In genomic region chr11:19117760-19118097, GRCh38 we compare ENCODE assay signal across 8 cellular contexts. TPM values are rescaled to one million over a fixed set of nuclear protein-coding genes. Genes with fewer than 3 reads are reported as not detected.
DNase-seq lines count a peak whose midpoint lies in the region; ATAC-seq and TF ChIP-seq lines count a peak whose summit lies in the region.

No MANE protein-coding gene starts in this region.

- H3K4me1 ChIP-seq in liver (ENCODE audit: control insufficient read depth in 4 of 4, insufficient read depth in 4 of 4, low read length in 3 of 4) (peaks cover 1 to 7% (median 5%) of the 10 kb centered on the region in 4 donors), thyroid gland (peaks cover 0 to 3% of the 10 kb centered on the region in 2 donors)

- intact Hi-C loops in thyroid gland (cut with DNase I), result no loop called here

- peaks cover 2 to 13% of the 10 kb centered on the region in 2 donors for H3K36me3 Mint-ChIP-seq in activated T-cell treated with anti-CD3 and anti-CD28 coated beads, Interleukin-2, amount 50 U/mL, for 72 hours (ENCODE audit: insufficient read depth in 2 of 2)

- peak overlapping the region; percentile 76 to 93 for H3K4me3 Mint-ChIP-seq in activated T-cell treated with anti-CD3 and anti-CD28 coated beads, Interleukin-2, amount 50 U/mL, for 72 hours

- H3K9me3 Mint-ChIP-seq in activated T-cell treated with anti-CD3 and anti-CD28 coated beads, Interleukin-2, amount 50 U/mL, for 72 hours, result no peaks in the 10 kb centered on the region

- H3K4me3 ChIP-seq in liver (ENCODE audit: low read depth in 1 of 3, low read length in 3 of 3) (peak overlapping the region; percentile 72 to 92 (median 74)), thyroid gland (replicated peaks in 1 of 3) (peak overlapping the region; percentile 49 to 99 (median 88))

- no peak for DNase-seq in activated T-cell treated with anti-CD3 and anti-CD28 coated beads, Interleukin-2, amount 50 U/mL, for 72 hours
- DNase-seq in activated T-cell treated with anti-CD3 and anti-CD28 coated beads, Interleukin-2, amount 50 U/mL, for 1 hour, result no peak
- DNase-seq in astrocyte of the hippocampus (ENCODE audit: low read depth, low spot score), result peak; percentile 51
- no peak for DNase-seq in thyroid gland
- DNase-seq in activated gamma-delta T cell treated with Interleukin-2 at 50 U/mL for 16 hours, result no peak
- no peak for DNase-seq in NCI-H1092 treated with DMSO at 0.1 percent for 48 hours (lab: John Stamatoyannopoulos, UW)
- no peak for DNase-seq in epidermal melanocyte (ENCODE audit: insufficient read length, low spot score)

- H3K36me3 ChIP-seq in liver (ENCODE audit: control insufficient read depth in 4 of 4, insufficient read depth in 3 of 4, low read depth in 1 of 4, low read length in 3 of 4) (no peaks in the 10 kb centered on the region), thyroid gland (no peaks in the 10 kb centered on the region)

- H3K4me1 Mint-ChIP-seq in activated T-cell treated with anti-CD3 and anti-CD28 coated beads, Interleukin-2, amount 50 U/mL, for 72 hours (ENCODE audit: low read depth), result peaks cover 54% of the 10 kb centered on the region

- H3K27me3 ChIP-seq in liver (ENCODE audit: control insufficient read depth in 4 of 4, insufficient read depth in 4 of 4, low read length in 3 of 4) (peaks cover 0 to 3% (median 0%) of the 10 kb centered on the region in 4 donors), thyroid gland (no peaks in the 10 kb centered on the region)

- 42% methylated on average over 7 of the region's 7 CpGs for WGBS in liver
- WGBS in thyroid gland, 2 donors, result 11 to 14% methylated on average over 7 of the region's 7 CpGs

- H3K9ac ChIP-seq in liver (ENCODE audit: low read depth in 1 of 2, low read length in 2 of 2), result peak overlapping the region in 1 of 2 donors; percentile 79

- H3K27me3 Mint-ChIP-seq in activated T-cell treated with anti-CD3 and anti-CD28 coated beads, Interleukin-2, amount 50 U/mL, for 72 hours (ENCODE audit: low read depth), result no peaks in the 10 kb centered on the region

- no peak overlapping the region for H3K27ac ChIP-seq in liver (ENCODE audit: low read depth in 1 of 2, low read length in 2 of 2)
- peak overlapping the region in 2 of 3 donors; percentile 55 to 76 for H3K27ac ChIP-seq in thyroid gland

- ATAC-seq in activated T-cell treated with anti-CD3 and anti-CD28 coated beads, Interleukin-2, amount 50 U/mL, for 72 hours (replicated peaks in 1 of 2), result no peak

- H3K9me3 ChIP-seq in liver (ENCODE audit: control insufficient read depth in 4 of 4, low read length in 3 of 4) (no peaks in the 10 kb centered on the region), thyroid gland (no peaks in the 10 kb centered on the region)

- peak overlapping the region; percentile 75 for H3K27ac Mint-ChIP-seq in activated T-cell treated with anti-CD3 and anti-CD28 coated beads, Interleukin-2, amount 50 U/mL, for 72 hours

- TF ChIP-seq CTCF in liver (IDR thresholded peaks at IDR 0.05; ENCODE audit: low read depth, low read length, missing input control) (no peak), thyroid gland (IDR thresholded peaks at IDR 0.05) (no peak)

- no peak for TF ChIP-seq POLR2A in thyroid gland (IDR thresholded peaks at IDR 0.05)

- no peak for TF ChIP-seq RAD21 in liver (IDR thresholded peaks at IDR 0.05)

TF ChIP-seq in liver, 16 proteins besides CTCF, POLR2A, EP300 and RAD21:
- TF ChIP-seq FOXA2 (IDR thresholded peaks at IDR 0.05) (no peak), HNF4A (conservative IDR thresholded peaks at IDR 0.05) (no peak), JUND (IDR thresholded peaks at IDR 0.05) (no peak), MAX (IDR thresholded peaks at IDR 0.05) (no peak), GABPA (IDR thresholded peaks at IDR 0.05 in 1 of 2, conservative IDR thresholded peaks at IDR 0.05 in 1 of 2) (no peak), RXRA (IDR thresholded peaks at IDR 0.05) (no peak), ZBTB33 (IDR thresholded peaks at IDR 0.05) (no peak)
TF ChIP-seq in liver: peak in this region for 0.

RNA-seq across cellular contexts. Expression of gene ZDHHC13, which starts 0.8 kb away (rescaled TPM):
- total RNA-seq in activated T-cell treated with anti-CD3 and anti-CD28 coated beads, Interleukin-2, amount 50 U/mL, for 72 hours, result 10 to 100 TPM; 25.1 to 26.3 TPM
- total RNA-seq in liver (1 to 10 TPM; 3.9 to 8.2 TPM), thyroid gland (10 to 100 TPM; 19.5 to 26.9 (median 24.7) TPM)
- polyA plus RNA-seq in liver, result 1 to 10 TPM; 1.2 to 1.5 TPM

RNA-seq across cellular contexts. Expression of gene MRGPRX2, which starts 57.2 kb away (rescaled TPM):
- total RNA-seq in activated T-cell treated with anti-CD3 and anti-CD28 coated beads, Interleukin-2, amount 50 U/mL, for 72 hours, result under 1 TPM in 1 of 2 donors, not detected in 1; 0.16 TPM
- not detected for total RNA-seq in liver
- not detected for polyA plus RNA-seq in liver
- not detected for total RNA-seq in thyroid gland

Comparison
In these comparisons a context has a peak if more than half of its experiments do, and no peak if none do; other contexts are left out.
1. H3K27ac ChIP-seq: peak in thyroid gland (2 of 3); none in liver (0 of 2).